ENCODE assay signal across 1 cellular context in genomic region chr6:167856999-167857660, GRCh38.
TF ChIP-seq lines count a peak whose summit lies in the region.

No MANE protein-coding gene starts in this region.

TF ChIP-seq in K562, 482 proteins besides CTCF, POLR2A, EP300 and RAD21 (continued from another document):
- TF ChIP-seq PRMT5 (CRISPR knock-in tag; IDR thresholded peaks at IDR 0.05) (no peak), NCOR1 (IDR thresholded peaks at IDR 0.05) (peak; percentile 70), JUN (IDR thresholded peaks at IDR 0.05; ENCODE audit: borderline replicate concordance, low read depth, low read length) (peak; percentile 57; the same call in 1 of the 2 replicates), JUN (CRISPR knock-in tag; IDR thresholded peaks at IDR 0.05; ENCODE audit: borderline replicate concordance) (no peak), ZNF717 (CRISPR knock-in tag; IDR thresholded peaks at IDR 0.05) (no peak)
